ENCODE assay signal across 19 cellular contexts in the genomic region with DNA sequence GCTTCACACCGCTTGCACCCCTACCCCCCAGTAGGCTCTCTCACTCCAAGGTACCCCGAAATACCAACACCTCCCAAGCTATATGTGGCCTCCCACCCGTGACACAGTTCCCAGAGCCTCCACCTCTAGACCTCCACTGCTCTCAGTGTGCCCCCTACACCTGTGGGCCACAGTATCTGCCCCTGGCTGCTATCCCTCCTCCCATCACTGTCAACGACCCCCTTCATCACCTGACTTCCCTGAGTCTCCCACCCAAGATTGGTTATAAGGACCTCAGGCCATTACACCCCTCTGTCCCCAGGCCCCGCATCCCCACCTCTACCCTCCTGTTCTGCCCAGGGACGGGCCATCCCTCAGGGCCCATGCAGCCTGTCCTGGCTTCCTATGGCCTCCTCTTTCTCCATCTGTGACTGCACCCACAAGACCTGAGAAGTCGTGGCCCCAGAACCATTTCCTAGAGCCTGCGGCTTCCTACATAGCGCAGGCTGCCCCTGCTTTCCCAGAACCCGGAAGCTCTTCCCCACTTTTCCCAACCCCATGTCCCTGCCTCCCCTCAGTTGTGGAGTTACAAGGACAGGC. TPM values are rescaled to one million over a fixed set of nuclear protein-coding genes. Genes with fewer than 3 reads are reported as not detected.
A peak's percentile ranks its signal among the peaks of the same experiment; 100 is the strongest.
DNase-seq lines count a peak whose midpoint lies in the region; ATAC-seq and TF ChIP-seq lines count a peak whose summit lies in the region.
"Had no signal": no experiment of that assay in that cellular context is flagged by ENCODE, and none has a peak within 500 bp of the region (broad histone marks: within the 10 kb centered on the region; RNA-seq: fewer than 3 reads in every experiment).

No MANE protein-coding gene starts in this region.

- no peaks in the 10 kb centered on the region for H3K36me3 Mint-ChIP-seq in natural killer cell treated with Interleukin-12 subunit alpha and Interleukin-12 subunit beta and Interleukin-15 and Interleukin-18, amount 100 ng/mL, for 72 hours
- H3K36me3 Mint-ChIP-seq in stimulated activated naive B cell treated with anti-CD40 and anti-IgM and Interleukin-4, amounts not matched to agents 10 μg/mL and 1 μg/mL and 100 μg/mL, for 72 hours, result no peaks in the 10 kb centered on the region

- H3K4me3 Mint-ChIP-seq in natural killer cell treated with Interleukin-12 subunit alpha and Interleukin-12 subunit beta and Interleukin-15 and Interleukin-18, amount 100 ng/mL, for 72 hours, result no peak overlapping the region
- H3K4me3 Mint-ChIP-seq in stimulated activated naive B cell treated with anti-CD40 and anti-IgM and Interleukin-4, amounts not matched to agents 10 μg/mL and 1 μg/mL and 100 μg/mL, for 72 hours, result no peak overlapping the region

- WGBS in body of pancreas, 2 donors, result 69 to 77% methylated on average over 9 to 10 of the region's 10 CpGs
- WGBS in stomach, 5 donors, result 77 to 81% (median 78%) methylated on average over 10 of the region's 10 CpGs
- 77 to 82% methylated on average over 10 of the region's 10 CpGs for WGBS in sigmoid colon, 2 donors

- H3K4me3 ChIP-seq in body of pancreas, result no peak overlapping the region
- no peak overlapping the region for H3K4me3 ChIP-seq in stomach
- H3K4me3 ChIP-seq in sigmoid colon, result no peak overlapping the region
- H3K4me3 ChIP-seq: A549, K562 had no signal

- peaks cover 0 to 3% of the 10 kb centered on the region in 2 donors for H3K4me1 Mint-ChIP-seq in natural killer cell treated with Interleukin-12 subunit alpha and Interleukin-12 subunit beta and Interleukin-15 and Interleukin-18, amount 100 ng/mL, for 72 hours (ENCODE audit: low read depth in 2 of 2)
- no peaks in the 10 kb centered on the region for H3K4me1 Mint-ChIP-seq in stimulated activated naive B cell treated with anti-CD40 and anti-IgM and Interleukin-4, amounts not matched to agents 10 μg/mL and 1 μg/mL and 100 μg/mL, for 72 hours

- H3K36me3 ChIP-seq in body of pancreas (replicated peaks in 1 of 2; ENCODE audit: insufficient read depth in 1 of 2, low read depth in 2 of 2) (no peaks in the 10 kb centered on the region), stomach (no peaks in the 10 kb centered on the region), sigmoid colon (no peaks in the 10 kb centered on the region)

- TF ChIP-seq CTCF in body of pancreas (IDR thresholded peaks at IDR 0.05) (no peak), stomach (IDR thresholded peaks at IDR 0.05) (no peak), sigmoid colon (IDR thresholded peaks at IDR 0.05) (no peak)

- H3K4me1 ChIP-seq in body of pancreas, result no peaks in the 10 kb centered on the region
- H3K4me1 ChIP-seq in stomach, result peaks cover 0 to 2% (median 0%) of the 10 kb centered on the region in 4 donors
- H3K4me1 ChIP-seq in sigmoid colon, result peaks cover 0 to under 1% (median 0%) of the 10 kb centered on the region in 4 donors
- H3K4me1 ChIP-seq: A549 had no signal

- ATAC-seq in body of pancreas, result peak; percentile 9
- no peak for ATAC-seq in natural killer cell treated with Interleukin-12 subunit alpha and Interleukin-12 subunit beta and Interleukin-15 and Interleukin-18, amount 100 ng/mL, for 72 hours
- ATAC-seq in stimulated activated naive B cell treated with anti-CD40 and anti-IgM and Interleukin-4, amounts not matched to agents 10 μg/mL and 1 μg/mL and 100 μg/mL, for 72 hours (replicated peaks), result no peak
- ATAC-seq: A549, K562 had no signal

- H3K27me3 Mint-ChIP-seq in natural killer cell treated with Interleukin-12 subunit alpha and Interleukin-12 subunit beta and Interleukin-15 and Interleukin-18, amount 100 ng/mL, for 72 hours, result peaks cover 0 to 6% of the 10 kb centered on the region in 2 donors
- H3K27me3 Mint-ChIP-seq in stimulated activated naive B cell treated with anti-CD40 and anti-IgM and Interleukin-4, amounts not matched to agents 10 μg/mL and 1 μg/mL and 100 μg/mL, for 72 hours, result peaks cover 5 to 15% of the 10 kb centered on the region in 2 donors

- TF ChIP-seq POLR2A in body of pancreas (IDR thresholded peaks at IDR 0.05), result no peak
- no peak for TF ChIP-seq POLR2A in stomach (IDR thresholded peaks at IDR 0.05)
- no peak for TF ChIP-seq POLR2A in sigmoid colon (IDR thresholded peaks at IDR 0.05)

- H3K9me3 ChIP-seq in body of pancreas (no peaks in the 10 kb centered on the region), stomach (no peaks in the 10 kb centered on the region), sigmoid colon (no peaks in the 10 kb centered on the region)
- H3K9me3 ChIP-seq: A549 had no signal

- H3K27ac Mint-ChIP-seq in natural killer cell treated with Interleukin-12 subunit alpha and Interleukin-12 subunit beta and Interleukin-15 and Interleukin-18, amount 100 ng/mL, for 72 hours, result no peak overlapping the region
- no peak overlapping the region for H3K27ac Mint-ChIP-seq in stimulated activated naive B cell treated with anti-CD40 and anti-IgM and Interleukin-4, amounts not matched to agents 10 μg/mL and 1 μg/mL and 100 μg/mL, for 72 hours

- no peak overlapping the region for H3K27ac ChIP-seq in body of pancreas
- no peak overlapping the region for H3K27ac ChIP-seq in stomach
- no peak overlapping the region for H3K27ac ChIP-seq in sigmoid colon
- H3K27ac ChIP-seq: A549, C4-2B, RWPE1 had no signal

- intact Hi-C loops in body of pancreas (cut with DNase I), result no loop called here
- intact Hi-C loops in stomach (cut with DNase I; ENCODE audit: low total_unique reads), result no loop called here
- intact Hi-C loops in sigmoid colon (cut with DNase I), result no loop called here

- H3K27me3 ChIP-seq in body of pancreas (no peaks in the 10 kb centered on the region), stomach (peaks cover 0 to 36% (median 7%) of the 10 kb centered on the region in 3 donors), sigmoid colon (peaks cover 0 to 8% (median 3%) of the 10 kb centered on the region in 3 donors)

- H3K9me3 Mint-ChIP-seq in natural killer cell treated with Interleukin-12 subunit alpha and Interleukin-12 subunit beta and Interleukin-15 and Interleukin-18, amount 100 ng/mL, for 72 hours, result no peaks in the 10 kb centered on the region
- H3K9me3 Mint-ChIP-seq in stimulated activated naive B cell treated with anti-CD40 and anti-IgM and Interleukin-4, amounts not matched to agents 10 μg/mL and 1 μg/mL and 100 μg/mL, for 72 hours, result no peaks in the 10 kb centered on the region

- peak; percentile 33 for DNase-seq in activated CD8-positive, alpha-beta memory T cell treated with anti-CD3 and anti-CD28 coated beads for 24 hours
- no peak for DNase-seq in activated CD8-positive, alpha-beta memory T cell treated with anti-CD3 and anti-CD28 coated beads, Interleukin-2, amount 50 U/mL, for 48 hours
- DNase-seq in body of pancreas, result no peak
- DNase-seq in natural killer cell treated with Interleukin-12 subunit alpha and Interleukin-12 subunit beta and Interleukin-15 and Interleukin-18, amount 100 ng/mL, for 72 hours (ENCODE audit: low spot score), result peak; percentile 26
- peak; percentile 15 for DNase-seq in stomach
- DNase-seq in stimulated activated naive B cell treated with anti-CD40 and anti-IgM and Interleukin-4, amounts not matched to agents 10 μg/mL and 1 μg/mL and 100 μg/mL, for 72 hours, result no peak
- no peak for DNase-seq in sigmoid colon
- DNase-seq in NOMO-1 treated with DMSO at 0.1 percent for 48 hours (lab: John Stamatoyannopoulos, UW; ENCODE audit: unreplicated experiment), result no peak
- DNase-seq: DMS 273 treated with DMSO at 0.1 percent for 48 hours; GF-D8; NCI-H187 treated with DMSO at 0.1 percent for 48 hours; NCI-H526 treated with DMSO at 0.1 percent for 48 hours; NK-92 treated with Interleukin-12 subunit alpha and Interleukin-12 subunit beta, amount 100 ng/mL, for 24 hours had no signal

- TF ChIP-seq EP300 in stomach (IDR thresholded peaks at IDR 0.05) (no peak), sigmoid colon (IDR thresholded peaks at IDR 0.05) (no peak)

RNA-seq across cellular contexts. Expression of a gene that starts 0.7 kb away (rescaled TPM):
- total RNA-seq in body of pancreas (not detected), stomach (under 1 TPM in 1 of 5 donors, not detected in 4; 0.37 TPM), sigmoid colon (under 1 TPM in 1 of 4 donors, not detected in 3; 0.68 TPM)
- total RNA-seq in natural killer cell treated with Interleukin-12 subunit alpha and Interleukin-12 subunit beta and Interleukin-15 and Interleukin-18, amount 100 ng/mL, for 72 hours, result not detected
- polyA plus RNA-seq in stomach (under 1 TPM in 2 of 3 donors, not detected in 1; 0.19 to 0.23 TPM), sigmoid colon (under 1 TPM in 1 of 3 donors, not detected in 2; 0.06 TPM)
- total RNA-seq: Daoy, K562 had no signal
- polyA plus RNA-seq: A549, H1, K562 had no signal

RNA-seq across cellular contexts. Expression of a gene that starts 44.7 kb away (rescaled TPM):
- total RNA-seq in body of pancreas, result 10 to 100 TPM; 10.6 to 18.5 TPM
- total RNA-seq in natural killer cell treated with Interleukin-12 subunit alpha and Interleukin-12 subunit beta and Interleukin-15 and Interleukin-18, amount 100 ng/mL, for 72 hours, result 10 to 100 TPM; 15.7 to 26.1 TPM
- 10 to 100 TPM in 3 of 5 donors, 1 to 10 TPM in 2; 6.6 to 18.1 (median 11.3) TPM for total RNA-seq in stomach
- polyA plus RNA-seq in stomach, result 10 to 100 TPM; 13.1 to 15.6 (median 13.5) TPM
- total RNA-seq in sigmoid colon, result 10 to 100 TPM; 10.3 to 29.6 (median 13.8) TPM
- polyA plus RNA-seq in sigmoid colon, result 10 to 100 TPM; 10.4 to 18.0 (median 17.6) TPM

Comparison
In these comparisons a context has a peak if more than half of its experiments do, and no peak if none do; other contexts are left out.
1. DNase-seq: peak in activated CD8-positive, alpha-beta memory T cell treated with anti-CD3 and anti-CD28 coated beads for 24 hours (single experiment), natural killer cell treated with Interleukin-12 subunit alpha and Interleukin-12 subunit beta and Interleukin-15 and Interleukin-18, amount 100 ng/mL, for 72 hours (single experiment) and stomach (single experiment); none in activated CD8-positive, alpha-beta memory T cell treated with anti-CD3 and anti-CD28 coated beads, Interleukin-2, amount 50 U/mL, for 48 hours (single experiment), body of pancreas (0 of 4), stimulated activated naive B cell treated with anti-CD40 and anti-IgM and Interleukin-4, amounts not matched to agents 10 μg/mL and 1 μg/mL and 100 μg/mL, for 72 hours (single experiment), sigmoid colon (single experiment) and NOMO-1 treated with DMSO at 0.1 percent for 48 hours (single experiment).